Comparison of ENCODE assay signal across 8 cellular contexts in the genomic region with DNA sequence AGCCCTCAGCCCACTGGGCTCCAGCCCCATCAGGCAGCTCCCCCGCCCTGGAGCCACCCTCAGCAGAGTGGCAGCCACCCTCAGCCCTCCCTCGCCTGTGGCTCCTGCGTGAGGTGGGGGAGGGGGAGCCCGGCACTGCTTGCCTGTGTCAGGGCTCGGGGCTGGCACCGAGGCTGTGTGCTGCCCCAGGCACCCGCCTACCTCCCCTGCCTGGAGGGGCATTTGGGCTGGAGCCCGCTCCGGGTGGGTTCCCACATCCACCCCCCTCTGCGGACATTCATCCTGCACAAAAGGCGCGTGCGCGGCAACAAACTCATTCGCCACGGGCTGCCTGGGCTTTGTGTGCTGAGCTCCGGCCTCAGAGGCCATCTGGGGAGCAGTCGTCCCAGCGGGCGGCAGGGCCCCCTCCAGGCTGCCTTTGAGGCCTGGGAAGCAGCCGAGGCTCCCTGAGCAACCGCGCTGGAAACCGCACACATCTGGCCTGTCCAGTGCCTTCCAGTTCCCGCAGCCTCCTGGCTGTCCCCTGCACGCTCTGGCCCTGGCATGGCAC. TPM values are rescaled to one million over a fixed set of nuclear protein-coding genes. Genes with fewer than 3 reads are reported as not detected.
DNase-seq lines count a peak whose midpoint lies in the region; ATAC-seq and TF ChIP-seq lines count a peak whose summit lies in the region.

No MANE protein-coding gene starts in this region.

- intact Hi-C loops in lower lobe of right lung (cut with DNase I), result no loop called here

- no peak overlapping the region for H3K4me3 Mint-ChIP-seq in activated CD8-positive, alpha-beta memory T cell treated with anti-CD3 and anti-CD28 coated beads, Interleukin-2, amount 10 ng/mL, durations not matched to agents 7 days and 5 days

- no peak overlapping the region for H3K4me3 ChIP-seq in lower lobe of right lung

- no peaks in the 10 kb centered on the region for H3K36me3 ChIP-seq in lower lobe of right lung

- H3K9me3 ChIP-seq in lower lobe of right lung, result no peaks in the 10 kb centered on the region

- CTCF ChIA-PET in activated CD8-positive, alpha-beta memory T cell treated with anti-CD3 and anti-CD28 coated beads, Interleukin-2, amount 10 ng/mL, durations not matched to agents 7 days and 5 days (lab: Charles Lee), result interaction anchor here (1.2 to 6.9 kb wide), 3 partner anchors 13 to 128 kb away, joined by 4 to 95 read pairs (median 15); a partner anchor contains a TSS

- TF ChIP-seq POLR2A in GM18505 (IDR thresholded peaks at IDR 0.05; ENCODE audit: borderline replicate concordance, extremely low read depth, insufficient read depth, insufficient read length), result no peak

- H3K36me3 Mint-ChIP-seq in activated CD8-positive, alpha-beta memory T cell treated with anti-CD3 and anti-CD28 coated beads, Interleukin-2, amount 10 ng/mL, durations not matched to agents 7 days and 5 days, result no peaks in the 10 kb centered on the region

- TF ChIP-seq CTCF in lower lobe of right lung (IDR thresholded peaks at IDR 0.05), result no peak

- no peak for ATAC-seq in activated CD8-positive, alpha-beta memory T cell treated with anti-CD3 and anti-CD28 coated beads, Interleukin-2, amount 10 ng/mL, durations not matched to agents 7 days and 5 days
- ATAC-seq in lower lobe of right lung (no peak), GM18505 (IDR thresholded peaks at IDR 0.05; ENCODE audit: unreplicated experiment) (no peak), HG03280 (IDR thresholded peaks at IDR 0.05; ENCODE audit: unreplicated experiment) (no peak)

- H3K9me3 Mint-ChIP-seq in activated CD8-positive, alpha-beta memory T cell treated with anti-CD3 and anti-CD28 coated beads, Interleukin-2, amount 10 ng/mL, durations not matched to agents 7 days and 5 days (ENCODE audit: low read depth), result no peaks in the 10 kb centered on the region

- peaks cover 21% of the 10 kb centered on the region for H3K27me3 ChIP-seq in lower lobe of right lung (ENCODE audit: low read depth)

- no peak overlapping the region for H3K27ac Mint-ChIP-seq in activated CD8-positive, alpha-beta memory T cell treated with anti-CD3 and anti-CD28 coated beads, Interleukin-2, amount 10 ng/mL, durations not matched to agents 7 days and 5 days

- peaks cover 56% of the 10 kb centered on the region for H3K4me1 ChIP-seq in lower lobe of right lung

- peaks cover 8% of the 10 kb centered on the region for H3K4me1 Mint-ChIP-seq in activated CD8-positive, alpha-beta memory T cell treated with anti-CD3 and anti-CD28 coated beads, Interleukin-2, amount 10 ng/mL, durations not matched to agents 7 days and 5 days

- peaks cover 18% of the 10 kb centered on the region for H3K27me3 Mint-ChIP-seq in activated CD8-positive, alpha-beta memory T cell treated with anti-CD3 and anti-CD28 coated beads, Interleukin-2, amount 10 ng/mL, durations not matched to agents 7 days and 5 days

- H3K27ac ChIP-seq in lower lobe of right lung, result peak overlapping the region; percentile 6

- DNase-seq in DMS53 (lab: John Stamatoyannopoulos, UW) (peak; percentile 80), DMS53 treated with DMSO at 0.1 percent for 48 hours (lab: John Stamatoyannopoulos, UW; ENCODE audit: unreplicated experiment) (no peak), GF-D8 (lab: John Stamatoyannopoulos, UW) (peak; percentile 28), lower lobe of right lung (no peak), GDM1 (lab: John Stamatoyannopoulos, UW) (no peak)
- peak; percentile 54 for DNase-seq in activated CD8-positive, alpha-beta memory T cell treated with anti-CD3 and anti-CD28 coated beads, Interleukin-2, amount 10 ng/mL, durations not matched to agents 7 days and 5 days

RNA-seq across cellular contexts. Expression of a gene that starts 12.6 kb away (rescaled TPM):
- 100 to 1,000 TPM; 106 to 111 TPM for total RNA-seq in activated CD8-positive, alpha-beta memory T cell treated with anti-CD3 and anti-CD28 coated beads, Interleukin-2, amount 10 ng/mL, durations not matched to agents 7 days and 5 days
- total RNA-seq in lower lobe of right lung, result 152 TPM

RNA-seq across cellular contexts. Expression of a gene that starts 13.6 kb away (rescaled TPM):
- not detected for total RNA-seq in activated CD8-positive, alpha-beta memory T cell treated with anti-CD3 and anti-CD28 coated beads, Interleukin-2, amount 10 ng/mL, durations not matched to agents 7 days and 5 days
- total RNA-seq in lower lobe of right lung, result 1.5 TPM

RNA-seq across cellular contexts. Expression of a gene that starts 17.2 kb away (rescaled TPM):
- 10 to 100 TPM; 72.2 to 91.2 TPM for total RNA-seq in activated CD8-positive, alpha-beta memory T cell treated with anti-CD3 and anti-CD28 coated beads, Interleukin-2, amount 10 ng/mL, durations not matched to agents 7 days and 5 days
- total RNA-seq in lower lobe of right lung, result 39.2 TPM

RNA-seq across cellular contexts. Expression of a gene that starts 43.0 kb away (rescaled TPM):
- total RNA-seq in activated CD8-positive, alpha-beta memory T cell treated with anti-CD3 and anti-CD28 coated beads, Interleukin-2, amount 10 ng/mL, durations not matched to agents 7 days and 5 days, result 10 to 100 TPM; 22.4 to 26.2 TPM
- 26.3 TPM for total RNA-seq in lower lobe of right lung

Comparison
In these comparisons a context has a peak if more than half of its experiments do, and no peak if none do; other contexts are left out.
1. DNase-seq: peak in DMS53 (single experiment), GF-D8 (single experiment) and activated CD8-positive, alpha-beta memory T cell treated with anti-CD3 and anti-CD28 coated beads, Interleukin-2, amount 10 ng/mL, durations not matched to agents 7 days and 5 days (single experiment); none in DMS53 treated with DMSO at 0.1 percent for 48 hours (single experiment), lower lobe of right lung (single experiment) and GDM1 (single experiment).